In genomic region chr19:3344608-3345598, GRCh38 we compare ENCODE assay signal across 15 cellular contexts. TPM values are rescaled to one million over a fixed set of nuclear protein-coding genes. Genes with fewer than 3 reads are reported as not detected.
A peak's percentile ranks its signal among the peaks of the same experiment; 100 is the strongest.
DNase-seq lines count a peak whose midpoint lies in the region; ATAC-seq, FAIRE-seq and TF ChIP-seq lines count a peak whose summit lies in the region.
"Had no signal": no experiment of that assay in that cellular context is flagged by ENCODE, and none has a peak within 500 bp of the region (broad histone marks: within the 10 kb centered on the region; RNA-seq: fewer than 3 reads in every experiment).

No MANE protein-coding gene starts in this region.

- in situ Hi-C loops in HepG2 (cut with HindIII; ENCODE audit: extremely low pct_ligation_motif_present, low pct_unique_long_range_greater_than_20kb), result no loop called here

- intact Hi-C loops in HepG2 (cut with micrococcal nuclease; ENCODE audit: unreplicated experiment), result no loop called here
- intact Hi-C loops in right lobe of liver (cut with DNase I), result loop anchor here in 1 of 2 donors (10.0 kb wide), 1 partner anchor 90 kb away; no protein-coding TSS in a partner anchor
- intact Hi-C loops in ovary (cut with DNase I), result loop anchor here in 1 of 4 donors (10.0 kb wide), 1 partner anchor 60 kb away; no protein-coding TSS in a partner anchor
- intact Hi-C loops in vagina (cut with DNase I), result no loop called here

- H3K36me3 ChIP-seq in HepG2 (replicated peaks in 1 of 2; ENCODE audit: control insufficient read depth in 1 of 2, insufficient read depth in 2 of 2, low read length in 2 of 2) (no peaks in the 10 kb centered on the region), right lobe of liver (no peaks in the 10 kb centered on the region), ovary (no peaks in the 10 kb centered on the region), vagina (no peaks in the 10 kb centered on the region)
- H3K36me3 ChIP-seq: brain microvascular endothelial cell had no signal

- peaks cover 1 to 8% of the 10 kb centered on the region in 2 experiments; a peak in 3 of 5 replicates for H3K27me3 ChIP-seq in HepG2 (ENCODE audit: control insufficient read depth in 1 of 2, insufficient read depth in 2 of 2, low read length in 2 of 2)
- H3K27me3 ChIP-seq in right lobe of liver, result no peaks in the 10 kb centered on the region
- H3K27me3 ChIP-seq in ovary, result no peaks in the 10 kb centered on the region
- no peaks in the 10 kb centered on the region for H3K27me3 ChIP-seq in vagina
- H3K27me3 ChIP-seq: brain microvascular endothelial cell had no signal

- TF ChIP-seq RAD21 in HepG2 (CRISPR knock-in tag; IDR thresholded peaks at IDR 0.05), result no peak

- POLR2A ChIA-PET in HepG2 (lab: Yijun Ruan, JAX), result no interaction called here

- no peak for DNase-seq in HepG2 (ENCODE audit: low spot score)
- DNase-seq in right lobe of liver, result no peak
- no peak for DNase-seq in choroid plexus epithelial cell (ENCODE audit: low read depth)
- peak in 2 of 5 donors; percentile 50 for DNase-seq in ovary
- no peak for DNase-seq in vagina (ENCODE audit: extremely low spot score in 2 of 2)
- DNase-seq: glutamatergic neuron, MM.1S, NCI-H2227 treated with DMSO at 0.1 percent for 48 hours had no signal

- H3K4me3 ChIP-seq in HepG2 (replicated peaks in 1 of 3; ENCODE audit: insufficient read depth in 1 of 3, low read depth in 2 of 3, low read length in 3 of 3), result no peak overlapping the region
- no peak overlapping the region for H3K4me3 ChIP-seq in right lobe of liver
- H3K4me3 ChIP-seq in choroid plexus epithelial cell (ENCODE audit: low read depth, low read length), result no peak overlapping the region
- H3K4me3 ChIP-seq in ovary, result no peak overlapping the region
- no peak overlapping the region for H3K4me3 ChIP-seq in vagina
- H3K4me3 ChIP-seq: lung had no signal

- H3K27ac ChIP-seq in HepG2 (ENCODE audit: extremely low read length, insufficient read depth, low read length) (no peak overlapping the region), right lobe of liver (peak overlapping the region in 1 of 3 donors; percentile 79), ovary (peak overlapping the region; percentile 8 to 85), vagina (peak overlapping the region; percentile 94)
- H3K27ac ChIP-seq: brain microvascular endothelial cell had no signal

- H3K4me1 ChIP-seq in HepG2 (ENCODE audit: insufficient read depth, low read length) (peaks cover 45% of the 10 kb centered on the region), right lobe of liver (peaks cover 0 to 46% (median 20%) of the 10 kb centered on the region in 4 donors), ovary (ENCODE audit: insufficient read depth) (peaks cover 16% of the 10 kb centered on the region), vagina (peaks cover 44% of the 10 kb centered on the region)

- TF ChIP-seq EP300 in HepG2 (IDR thresholded peaks at IDR 0.05; ENCODE audit: low read depth in 2 of 2, low read length in 2 of 2) (no peak), HepG2 (CRISPR knock-in tag; IDR thresholded peaks at IDR 0.05; ENCODE audit: borderline replicate concordance) (no peak), ovary (IDR thresholded peaks at IDR 0.05) (no peak)

- H4K20me1 ChIP-seq in HepG2 (ENCODE audit: insufficient read depth, low read length), result no peaks in the 10 kb centered on the region

- FAIRE-seq in HepG2 (lab: Jason Lieb, UNC), result no peak
- FAIRE-seq: D721Med, GM19239 had no signal

- ATAC-seq in HepG2 (no peak), right lobe of liver (no peak), GM21723 (IDR thresholded peaks at IDR 0.05; ENCODE audit: unreplicated experiment) (no peak), GM21737 (IDR thresholded peaks at IDR 0.05; ENCODE audit: unreplicated experiment) (no peak), GM21528 (IDR thresholded peaks at IDR 0.05; ENCODE audit: low FRiP score, unreplicated experiment) (no peak)

- BruUV-seq in HepG2 (replicated peaks; lab: Mats Ljungman, UMichigan), result no TSS peak

- WGBS in HepG2 (ENCODE audit: low lambda C conversion rate), result 47% methylated on average over 22 of the region's 25 CpGs
- 88% methylated on average over 16 of the region's 25 CpGs for WGBS in right lobe of liver (ENCODE audit: insufficient coverage, low coverage, low lambda C conversion rate, missing lambda C conversion rate)
- WGBS in ovary, 3 donors, result 86 to 93% (median 88%) methylated on average over 25 of the region's 25 CpGs

- H3K9me3 ChIP-seq in HepG2 (ENCODE audit: low read length), result no peaks in the 10 kb centered on the region
- H3K9me3 ChIP-seq in right lobe of liver, result no peaks in the 10 kb centered on the region
- H3K9me3 ChIP-seq in ovary, result no peaks in the 10 kb centered on the region
- no peaks in the 10 kb centered on the region for H3K9me3 ChIP-seq in vagina

- no peaks in the 10 kb centered on the region for H3K79me2 ChIP-seq in HepG2 (ENCODE audit: insufficient read depth, low read length)

- no peak overlapping the region for H3K4me2 ChIP-seq in HepG2 (ENCODE audit: low read depth, low read length)

- no peak overlapping the region for H3K9ac ChIP-seq in HepG2 (ENCODE audit: insufficient read depth, low read depth, low read length)

- H2AFZ ChIP-seq in HepG2 (ENCODE audit: low read length), result no peak overlapping the region

- CTCF ChIA-PET in HepG2 (lab: Yijun Ruan, JAX; ENCODE audit: low intra/inter-chr PET ratio, low total read pairs), result interaction anchor here (1.2 kb wide), 1 partner anchor 85 kb away, joined by 4 read pairs; no protein-coding TSS in a partner anchor

- no peak; the same call in 1 of the 2 replicates for TF ChIP-seq CTCF in HepG2 (CRISPR knock-in tag; IDR thresholded peaks at IDR 0.05)
- no peak for TF ChIP-seq CTCF in right lobe of liver (IDR thresholded peaks at IDR 0.05)
- TF ChIP-seq CTCF in choroid plexus epithelial cell (conservative IDR thresholded peaks at IDR 0.05; ENCODE audit: low read depth, low read length), result peak; percentile 6
- TF ChIP-seq CTCF in ovary (IDR thresholded peaks at IDR 0.05), result no peak
- no peak for TF ChIP-seq CTCF in vagina (IDR thresholded peaks at IDR 0.05)

- no peak for TF ChIP-seq POLR2A in HepG2 (IDR thresholded peaks at IDR 0.05; ENCODE audit: insufficient read depth in 1 of 2, low read depth in 2 of 2, low read length in 2 of 2)
- no peak for TF ChIP-seq POLR2A in right lobe of liver (IDR thresholded peaks at IDR 0.05)
- TF ChIP-seq POLR2A in ovary (IDR thresholded peaks at IDR 0.05), result no peak
- TF ChIP-seq POLR2A in vagina (IDR thresholded peaks at IDR 0.05), result no peak

TF ChIP-seq in HepG2, 621 proteins besides CTCF, POLR2A, EP300 and RAD21:
- TF ChIP-seq ZNF121 (CRISPR knock-in tag; IDR thresholded peaks at IDR 0.05) (peak; percentile 80), ZNF768 (CRISPR knock-in tag; IDR thresholded peaks at IDR 0.05) (peak; percentile 43; the same call in 1 of the 2 replicates), MAX (IDR thresholded peaks at IDR 0.05) (peak; percentile 14; the same call in 1 of the 2 replicates), PCBP1 (IDR thresholded peaks at IDR 0.05; ENCODE audit: borderline replicate concordance, low read depth, low read length) (peak; percentile 56; the same call in 1 of the 2 replicates), ZMYM3 (CRISPR knock-in tag; IDR thresholded peaks at IDR 0.05) (peak; percentile 78), KDM1A (CRISPR knock-in tag; IDR thresholded peaks at IDR 0.05) (peak; percentile 4; the same call in 1 of the 2 replicates), SETDB1 (CRISPR knock-in tag; IDR thresholded peaks at IDR 0.05; ENCODE audit: borderline replicate concordance) (no peak), MZF1 (CRISPR knock-in tag; IDR thresholded peaks at IDR 0.05; ENCODE audit: borderline replicate concordance) (no peak), ZNF629 (CRISPR knock-in tag; conservative IDR thresholded peaks at IDR 0.05) (peak; percentile 89), ZNF263 (CRISPR knock-in tag; IDR thresholded peaks at IDR 0.05) (peak; percentile 49; the same call in 1 of the 2 replicates)

RNA-seq across cellular contexts. Expression of gene NFIC, which starts 21.5 kb away (rescaled TPM):
- total RNA-seq in HepG2 (2016; rRNA removed; fragmentation: Illumina TruSeq; extraction: Trizol), result 2.5 and 2.9 TPM in 2 replicates
- total RNA-seq in HepG2 (2016; cell fraction: cytosol; rRNA removed; fragmentation: Illumina TruSeq; extraction: Trizol; ENCODE audit: low read depth), result 2.9 and 3.0 TPM in 2 replicates
- total RNA-seq in HepG2 (2016; cell fraction: insoluble cytoplasmic fraction; rRNA removed; fragmentation: Illumina TruSeq; extraction: Trizol), result 3.0 and 3.2 TPM in 2 replicates
- total RNA-seq in HepG2 (2016; cell fraction: membrane; rRNA removed; fragmentation: Illumina TruSeq; extraction: Trizol), result 2.5 and 2.9 TPM in 2 replicates
- 3.8 and 5.6 TPM in 2 replicates for total RNA-seq in HepG2 (2016; cell fraction: nucleus; rRNA removed; fragmentation: Illumina TruSeq; extraction: Trizol)
- 1.3 and 1.6 TPM in 2 replicates for polyA plus RNA-seq in HepG2 (2011; rRNA removed)
- 0.71 and 0.79 TPM in 2 replicates for polyA plus RNA-seq in HepG2 (2011; cell fraction: cytosol; rRNA removed)
- polyA plus RNA-seq in HepG2 (2011; cell fraction: nucleus; rRNA removed), result 5.1 and 8.1 TPM in 2 replicates
- 5.9 and 8.4 TPM in 2 replicates for polyA plus RNA-seq in HepG2 (2012)
- polyA plus RNA-seq in HepG2 (2016; cell fraction: cytosol; fragmentation: Illumina TruSeq; extraction: Trizol; ENCODE audit: low read depth), result 1.1 and 1.4 TPM in 2 replicates
- polyA plus RNA-seq in HepG2 (2016; cell fraction: insoluble cytoplasmic fraction; fragmentation: Illumina TruSeq; extraction: Trizol; ENCODE audit: low read depth), result 8.2 and 9.6 TPM in 2 replicates
- 4.6 and 4.8 TPM in 2 replicates for polyA plus RNA-seq in HepG2 (2016; cell fraction: membrane; fragmentation: Illumina TruSeq; extraction: Trizol; ENCODE audit: low read depth)
- 7.4 and 9.8 TPM in 2 replicates for polyA plus RNA-seq in HepG2 (2016; cell fraction: nucleus; fragmentation: Illumina TruSeq; extraction: Trizol; ENCODE audit: insufficient read depth, low read depth)
- 5.3 and 16.7 TPM in 2 replicates for polyA minus RNA-seq in HepG2 (2011; rRNA and poly(A)+ RNA removed; ENCODE audit: low replicate concordance)
- polyA minus RNA-seq in HepG2 (2011; cell fraction: cytosol; rRNA and poly(A)+ RNA removed), result 5.2 and 5.4 TPM in 2 replicates
- polyA minus RNA-seq in HepG2 (2011; cell fraction: nucleus; rRNA and poly(A)+ RNA removed), result 5.1 and 5.3 TPM in 2 replicates
- 100 to 1,000 TPM in 4 of 6 experiments, 10 to 100 TPM in 2; 94.6 to 168 (median 120) TPM for total RNA-seq in right lobe of liver
- total RNA-seq in ovary, result 100 to 1,000 TPM in 5 of 7 donors, 10 to 100 TPM in 2; 62.0 to 345 (median 283) TPM
- polyA plus RNA-seq in ovary, result 10 to 100 TPM; 31.9 to 71.1 TPM
- 142 TPM for total RNA-seq in vagina

Comparison
In these comparisons a context has a peak if more than half of its experiments do, and no peak if none do; other contexts are left out.
1. RNA of gene NFIC, which starts 21.5 kb away (total RNA-seq): 62.0 to 345 TPM in ovary, 142 TPM in vagina (single experiment) and 94.6 to 168 TPM in right lobe of liver; 2.5 to 5.6 TPM in HepG2; every median in the first group is over 4 times any median in the second.